9 cellular contexts compared by ENCODE assay signal in the genomic region with DNA sequence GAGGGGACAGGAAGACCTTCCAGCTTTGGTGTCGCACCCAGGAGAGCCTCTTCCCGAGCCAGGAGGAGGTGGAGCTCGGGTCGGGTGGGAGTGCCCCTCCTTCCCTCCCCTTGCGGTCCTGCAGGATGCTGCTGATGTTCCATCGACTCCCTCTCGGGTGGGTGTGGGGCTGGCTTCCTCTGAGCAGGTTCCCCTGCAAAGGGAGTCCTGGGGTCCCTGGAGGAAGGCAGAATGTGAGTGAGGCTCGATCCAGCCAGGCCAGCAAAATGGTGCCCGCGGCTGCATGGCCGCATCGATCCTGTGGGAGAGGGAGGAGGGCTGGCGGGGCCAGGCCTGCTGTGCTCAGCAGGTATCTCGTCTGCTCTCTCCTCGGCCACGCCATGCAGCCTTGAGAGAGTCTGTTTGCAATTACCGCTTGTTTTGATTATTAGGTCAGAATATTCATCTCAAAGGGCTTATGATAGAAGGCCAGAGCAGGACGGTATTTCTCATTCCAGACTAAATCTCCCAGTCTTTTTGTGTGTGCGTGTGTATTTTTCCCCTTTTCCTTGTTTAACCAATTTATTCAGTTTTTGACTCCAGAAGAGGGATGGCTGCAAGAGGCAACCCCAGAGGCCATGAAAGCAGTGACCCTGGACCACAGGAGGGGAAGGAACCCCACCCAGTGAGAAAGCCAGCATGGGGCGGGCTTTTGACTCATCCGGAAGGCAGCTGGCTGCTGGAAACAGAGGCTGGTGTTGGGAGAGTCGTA.
DNase-seq lines count a peak whose midpoint lies in the region; ATAC-seq and TF ChIP-seq lines count a peak whose summit lies in the region.
"Had no signal": no experiment of that assay in that cellular context is flagged by ENCODE, and none has a peak within 500 bp of the region (broad histone marks: within the 10 kb centered on the region; RNA-seq: fewer than 3 reads in every experiment).

No MANE protein-coding gene starts in this region.

- H2BK120ac ChIP-seq in mesendoderm (ENCODE audit: low read depth, low read length), result no peak overlapping the region

- H3K79me1 ChIP-seq in mesendoderm (ENCODE audit: low read length), result no peaks in the 10 kb centered on the region

- H3K79me2 ChIP-seq in mesendoderm (ENCODE audit: control insufficient read depth, insufficient read depth, low read length), result no peaks in the 10 kb centered on the region

- no peak for TF ChIP-seq RAD21 in Ishikawa (IDR thresholded peaks at IDR 0.05; ENCODE audit: low read depth)

- peak; percentile 66 for DNase-seq in ACHN
- DNase-seq in cerebellum (ENCODE audit: low spot score), result peak; percentile 53
- peak; percentile 60 for DNase-seq in mesendoderm
- no peak for DNase-seq in hippocampal formation (lab: John Stamatoyannopoulos, UW)
- DNase-seq in NCI-H128 (lab: John Stamatoyannopoulos, UW; ENCODE audit: unreplicated experiment), result no peak
- no peak for DNase-seq in activated gamma-delta T cell (lab: John Stamatoyannopoulos, UW)

- H3K23ac ChIP-seq in mesendoderm (ENCODE audit: low read length), result no peak overlapping the region

- H2BK15ac ChIP-seq in mesendoderm (replicated peaks; ENCODE audit: low read depth), result no peak overlapping the region

- no peaks in the 10 kb centered on the region for H3K27me3 ChIP-seq in mesendoderm (ENCODE audit: insufficient read depth, low read length, poor library complexity)
- H3K27me3 ChIP-seq: gastrocnemius medialis had no signal

- H3K36me3 ChIP-seq in mesendoderm (ENCODE audit: control insufficient read depth, insufficient read depth, low read length), result no peaks in the 10 kb centered on the region
- H3K36me3 ChIP-seq: gastrocnemius medialis had no signal

- H3K4ac ChIP-seq in mesendoderm (ENCODE audit: low read depth, low read length), result no peak overlapping the region

- peaks cover 11% of the 10 kb centered on the region for H3K4me1 ChIP-seq in mesendoderm (ENCODE audit: control insufficient read depth, low read depth, low read length)

- no peak overlapping the region for H4K8ac ChIP-seq in mesendoderm (ENCODE audit: low read depth, low read length)

- no peak overlapping the region for H4K5ac ChIP-seq in mesendoderm (ENCODE audit: low read length)

- H3K4me2 ChIP-seq in mesendoderm (ENCODE audit: low read length), result no peak overlapping the region

- no peak overlapping the region for H3K4me3 ChIP-seq in mesendoderm (ENCODE audit: low read length)
- H3K4me3 ChIP-seq: gastrocnemius medialis had no signal

- H2AK5ac ChIP-seq in mesendoderm (ENCODE audit: low read length), result no peak overlapping the region

- TF ChIP-seq EP300 in Ishikawa (IDR thresholded peaks at IDR 0.05; ENCODE audit: borderline replicate concordance), result peak; percentile 85; the same call in 1 of the 2 replicates

- no peak overlapping the region for H3K56ac ChIP-seq in mesendoderm (ENCODE audit: low read length)

- in situ Hi-C loops in ACHN (cut with HindIII; ENCODE audit: low pct_ligation_motif_present, low pct_unique_long_range_greater_than_20kb, low sequenced_read_pairs), result no loop called here

- H3K18ac ChIP-seq in mesendoderm (ENCODE audit: low read length), result no peak overlapping the region

- no peak overlapping the region for H3K27ac ChIP-seq in mesendoderm (ENCODE audit: low read depth, low read length)

- H2BK5ac ChIP-seq in mesendoderm (ENCODE audit: low read length), result no peak overlapping the region

- H3K9ac ChIP-seq in mesendoderm (ENCODE audit: low read length), result no peak overlapping the region

- WGBS in mesendoderm (ENCODE audit: extremely low coverage, insufficient coverage, low lambda C conversion rate), result no CpG with 5 or more reads among the region's 22 CpGs

- ATAC-seq in GM21515 (IDR thresholded peaks at IDR 0.05; ENCODE audit: unreplicated experiment), result no peak

TF ChIP-seq in Ishikawa, 13 proteins besides CTCF, POLR2A, EP300 and RAD21:
- TF ChIP-seq EGR1 (IDR thresholded peaks at IDR 0.05) (no peak), ZBTB7A (IDR thresholded peaks at IDR 0.05; ENCODE audit: low read depth) (0 out of 2 replicates have a peak, but pooled peaks have one; percentile 42), TAF1 (IDR thresholded peaks at IDR 0.05; ENCODE audit: low read depth) (no peak; the same call in 1 of the 2 replicates), FOXM1 (IDR thresholded peaks at IDR 0.05; ENCODE audit: borderline replicate concordance, low read depth) (peak; percentile 59; the same call in 1 of the 2 replicates), NFIC (IDR thresholded peaks at IDR 0.05) (peak; percentile 44; the same call in 1 of the 2 replicates), YY1 (IDR thresholded peaks at IDR 0.05; ENCODE audit: low read depth) (peak; percentile 86), CREB1 (IDR thresholded peaks at IDR 0.05; ENCODE audit: low read depth) (no peak), TCF12 (IDR thresholded peaks at IDR 0.05; ENCODE audit: low read depth) (peak; percentile 87), TEAD4 (IDR thresholded peaks at IDR 0.05) (peak; percentile 68; the same call in 1 of the 2 replicates), CEBPB (IDR thresholded peaks at IDR 0.05) (no peak)
- TF ChIP-seq, protein P1, sequence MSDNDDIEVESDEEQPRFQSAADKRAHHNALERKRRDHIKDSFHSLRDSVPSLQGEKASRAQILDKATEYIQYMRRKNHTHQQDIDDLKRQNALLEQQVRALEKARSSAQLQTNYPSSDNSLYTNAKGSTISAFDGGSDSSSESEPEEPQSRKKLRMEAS (IDR thresholded peaks at IDR 0.05), result peak; percentile 87
- TF ChIP-seq, protein P2, sequence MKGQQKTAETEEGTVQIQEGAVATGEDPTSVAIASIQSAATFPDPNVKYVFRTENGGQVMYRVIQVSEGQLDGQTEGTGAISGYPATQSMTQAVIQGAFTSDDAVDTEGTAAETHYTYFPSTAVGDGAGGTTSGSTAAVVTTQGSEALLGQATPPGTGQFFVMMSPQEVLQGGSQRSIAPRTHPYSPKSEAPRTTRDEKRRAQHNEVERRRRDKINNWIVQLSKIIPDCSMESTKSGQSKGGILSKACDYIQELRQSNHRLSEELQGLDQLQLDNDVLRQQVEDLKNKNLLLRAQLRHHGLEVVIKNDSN (IDR thresholded peaks at IDR 0.05), result no peak
- TF ChIP-seq, protein P3, sequence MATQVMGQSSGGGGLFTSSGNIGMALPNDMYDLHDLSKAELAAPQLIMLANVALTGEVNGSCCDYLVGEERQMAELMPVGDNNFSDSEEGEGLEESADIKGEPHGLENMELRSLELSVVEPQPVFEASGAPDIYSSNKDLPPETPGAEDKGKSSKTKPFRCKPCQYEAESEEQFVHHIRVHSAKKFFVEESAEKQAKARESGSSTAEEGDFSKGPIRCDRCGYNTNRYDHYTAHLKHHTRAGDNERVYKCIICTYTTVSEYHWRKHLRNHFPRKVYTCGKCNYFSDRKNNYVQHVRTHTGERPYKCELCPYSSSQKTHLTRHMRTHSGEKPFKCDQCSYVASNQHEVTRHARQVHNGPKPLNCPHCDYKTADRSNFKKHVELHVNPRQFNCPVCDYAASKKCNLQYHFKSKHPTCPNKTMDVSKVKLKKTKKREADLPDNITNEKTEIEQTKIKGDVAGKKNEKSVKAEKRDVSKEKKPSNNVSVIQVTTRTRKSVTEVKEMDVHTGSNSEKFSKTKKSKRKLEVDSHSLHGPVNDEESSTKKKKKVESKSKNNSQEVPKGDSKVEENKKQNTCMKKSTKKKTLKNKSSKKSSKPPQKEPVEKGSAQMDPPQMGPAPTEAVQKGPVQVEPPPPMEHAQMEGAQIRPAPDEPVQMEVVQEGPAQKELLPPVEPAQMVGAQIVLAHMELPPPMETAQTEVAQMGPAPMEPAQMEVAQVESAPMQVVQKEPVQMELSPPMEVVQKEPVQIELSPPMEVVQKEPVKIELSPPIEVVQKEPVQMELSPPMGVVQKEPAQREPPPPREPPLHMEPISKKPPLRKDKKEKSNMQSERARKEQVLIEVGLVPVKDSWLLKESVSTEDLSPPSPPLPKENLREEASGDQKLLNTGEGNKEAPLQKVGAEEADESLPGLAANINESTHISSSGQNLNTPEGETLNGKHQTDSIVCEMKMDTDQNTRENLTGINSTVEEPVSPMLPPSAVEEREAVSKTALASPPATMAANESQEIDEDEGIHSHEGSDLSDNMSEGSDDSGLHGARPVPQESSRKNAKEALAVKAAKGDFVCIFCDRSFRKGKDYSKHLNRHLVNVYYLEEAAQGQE (IDR thresholded peaks at IDR 0.05; ENCODE audit: low read depth), result no peak

Comparison
In these comparisons a context has a peak if more than half of its experiments do, and no peak if none do; other contexts are left out.
1. DNase-seq: peak in ACHN (single experiment), cerebellum (single experiment) and mesendoderm (single experiment); none in hippocampal formation (0 of 2), NCI-H128 (single experiment) and activated gamma-delta T cell (single experiment).